Comparison of ENCODE assay signal across 8 cellular contexts in the genomic region with DNA sequence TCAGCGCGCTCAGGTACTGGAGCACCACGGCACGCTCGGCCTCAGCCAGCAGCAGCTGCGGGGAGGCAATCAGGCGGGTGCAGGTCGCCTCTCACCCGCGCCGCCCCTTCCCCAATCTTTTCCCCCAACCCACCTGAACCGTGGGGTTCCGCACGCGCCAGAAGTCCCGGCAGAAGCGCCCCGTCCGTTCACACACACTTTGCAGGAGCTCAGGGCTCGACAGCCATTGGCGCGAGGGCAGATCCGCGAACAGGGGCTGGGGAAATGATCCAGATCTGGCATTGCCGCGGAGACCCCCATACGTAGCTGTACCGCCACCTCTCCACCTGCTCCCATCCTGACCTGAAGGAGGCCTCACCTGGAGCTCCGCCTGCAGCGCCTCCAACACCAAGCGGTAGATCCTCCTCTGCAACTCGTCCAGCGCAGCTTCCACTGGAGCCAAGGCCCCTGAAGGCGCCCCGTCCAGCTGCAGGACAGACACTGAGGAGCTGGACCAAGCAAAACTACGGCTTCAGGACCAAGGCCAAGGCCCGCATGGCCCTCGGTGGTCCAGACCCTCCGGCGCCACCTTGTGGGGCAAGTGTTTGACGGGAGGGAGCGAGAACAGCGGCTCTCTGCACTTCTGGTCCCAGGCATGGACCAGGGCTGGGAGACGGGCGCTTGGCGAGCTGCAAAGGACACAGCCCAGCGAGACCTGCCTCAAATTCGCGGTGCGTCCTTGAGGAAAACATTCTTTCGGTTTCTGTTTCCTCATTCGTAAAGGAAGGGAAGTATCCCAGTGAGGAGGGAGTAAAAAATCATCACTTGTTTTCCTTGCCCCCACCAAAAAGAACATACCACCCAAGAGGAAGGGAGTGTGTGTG. TPM values are rescaled to one million over a fixed set of nuclear protein-coding genes. Genes with fewer than 3 reads are reported as not detected.
DNase-seq lines count a peak whose midpoint lies in the region; ATAC-seq and TF ChIP-seq lines count a peak whose summit lies in the region.

No MANE protein-coding gene starts in this region.

- no peak overlapping the region for H3K27ac ChIP-seq in PC-3 (ENCODE audit: low read length)

- peaks cover 26% of the 10 kb centered on the region for H3K79me2 ChIP-seq in PC-3 (ENCODE audit: low read length)

- no peaks in the 10 kb centered on the region for H3K9me3 ChIP-seq in PC-3 (ENCODE audit: low read length)

- no peaks in the 10 kb centered on the region for H3F3A ChIP-seq in PC-3 (ENCODE audit: low read length, unreplicated experiment)

- H3K27me3 Mint-ChIP-seq in natural killer cell (ENCODE audit: low read depth in 2 of 2): peaks cover 0 to 5% of the 10 kb centered on the region in 2 donors

- H3K36me3 ChIP-seq in PC-3 (ENCODE audit: low read depth, low read length): no peaks in the 10 kb centered on the region

- peak; percentile 78 for TF ChIP-seq CTCF in PC-3 (conservative IDR thresholded peaks at IDR 0.05; ENCODE audit: low read depth, low read length)
- TF ChIP-seq CTCF in natural killer cell (IDR thresholded peaks at IDR 0.05): peak; percentile 84

- no peaks in the 10 kb centered on the region for H3K9me3 Mint-ChIP-seq in natural killer cell

- CTCF ChIA-PET in PC-3 (lab: Charles Lee): interaction anchor here (0.6 to 1.5 kb wide), 6 partner anchors 12 to 167 kb away, joined by 3 to 8 read pairs (median 4); partner anchors contain the start of genes FBXL8 and TRADD

- peak overlapping the region; percentile 82 to 83 for H3K27ac Mint-ChIP-seq in natural killer cell

- POLR2A ChIA-PET in PC-3 (lab: Charles Lee; ENCODE audit: unreplicated experiment): interaction anchor here (1.0 kb wide), 1 partner anchor 41 kb away, joined by 3 read pairs; no protein-coding TSS in a partner anchor

- DNase-seq in D341Med (ENCODE audit: low spot score) (peak; percentile 72), HK-2 (ENCODE audit: unreplicated experiment) (peak; percentile 92), PC-3 (peak; percentile 85), fibroblast of gingiva (ENCODE audit: low read depth) (peak; percentile 85), natural killer cell (peak; percentile 83)
- peak; percentile 92 to 93 for DNase-seq in activated T-cell treated with anti-CD3 and anti-CD28 coated beads, Interleukin-2, amount 50 U/mL, for 48 hours
- peak; percentile 62 to 77 for DNase-seq in stimulated activated CD8-positive, alpha-beta memory T cell treated with anti-CD3 and anti-CD28 coated beads, Interleukin-7, amount 100 ng/mL, for 48 hours (ENCODE audit: extremely low read depth in 1 of 2, low read depth in 1 of 2)

- peak overlapping the region; percentile 79 for H3K4me3 ChIP-seq in PC-3 (ENCODE audit: low read length)

- no peak overlapping the region for H2AFZ ChIP-seq in PC-3 (ENCODE audit: low read length)

- peak overlapping the region; percentile 95 for H3K4me3 Mint-ChIP-seq in natural killer cell

- no peaks in the 10 kb centered on the region for H4K20me1 ChIP-seq in PC-3 (ENCODE audit: low read length)

- peaks cover 39% of the 10 kb centered on the region for H3K4me1 ChIP-seq in PC-3 (ENCODE audit: insufficient read depth, low read length)

- H3K9ac ChIP-seq in PC-3 (ENCODE audit: low read length): no peak overlapping the region

- no peaks in the 10 kb centered on the region for H3K9me2 ChIP-seq in PC-3 (replicated peaks; ENCODE audit: low read length)

- H3K36me3 Mint-ChIP-seq in natural killer cell: no peaks in the 10 kb centered on the region

- peak overlapping the region; percentile 89 for H3K4me2 ChIP-seq in PC-3 (ENCODE audit: low read length)

- H3K4me1 Mint-ChIP-seq in natural killer cell: peaks cover 8 to 11% of the 10 kb centered on the region in 2 donors

- no peaks in the 10 kb centered on the region for H3K27me3 ChIP-seq in PC-3 (ENCODE audit: low read length)

- TSS peak; percentile 26 for BruUV-seq in PC-3 (replicated peaks; lab: Mats Ljungman, UMichigan)

- ATAC-seq in PC-3 (peak; percentile 24), natural killer cell (peak; percentile 37 to 52 (median 48)), GM18873 (IDR thresholded peaks at IDR 0.05; ENCODE audit: low FRiP score, unreplicated experiment) (no peak)

- intact Hi-C loops in PC-3 (cut with micrococcal nuclease): loop anchor here (1.0 kb wide), 1 partner anchor 231 kb away; no protein-coding TSS in a partner anchor
- intact Hi-C loops in natural killer cell (cut with micrococcal nuclease): loop anchor here (1.0 to 2.0 kb wide), 2 partner anchors 42 to 208 kb away; partner anchors contain the start of gene TMEM208

RNA-seq across cellular contexts. Expression of gene MATCAP1, which starts 1.5 kb away (rescaled TPM):
- total RNA-seq in PC-3 (2014; rRNA removed) (22.6 and 29.6 TPM in 2 replicates), natural killer cell (10 to 100 TPM in 2 of 3 donors, 1 to 10 TPM in 1; 7.2 to 12.6 (median 10.9) TPM)

RNA-seq across cellular contexts. Expression of gene EXOC3L1, which starts 4.7 kb away (rescaled TPM):
- total RNA-seq in PC-3 (2014; rRNA removed) (not detected in 2 replicates), natural killer cell (not detected)

RNA-seq across cellular contexts. Expression of gene E2F4, which starts 6.7 kb away (rescaled TPM):
- total RNA-seq in PC-3 (2014; rRNA removed): 86.2 and 107 TPM in 2 replicates
- 10 to 100 TPM; 57.6 to 91.7 (median 74.5) TPM for total RNA-seq in natural killer cell

RNA-seq across cellular contexts. Expression of gene ELMO3, which starts 13.7 kb away (rescaled TPM):
- 1.6 and 2.2 TPM in 2 replicates for total RNA-seq in PC-3 (2014; rRNA removed)
- total RNA-seq in natural killer cell: 1 to 10 TPM; 1.9 to 3.3 (median 2.3) TPM

RNA-seq across cellular contexts. Expression of gene NOL3, which starts 14.9 kb away (rescaled TPM):
- 64.5 and 91.6 TPM in 2 replicates for total RNA-seq in PC-3 (2014; rRNA removed)
- total RNA-seq in natural killer cell: 1 to 10 TPM in 2 of 3 donors, under 1 TPM in 1; 0.88 to 1.3 (median 1.3) TPM
